8 cellular contexts compared by ENCODE assay signal in genomic region chr6:4776967-4777925, GRCh38. TPM values are rescaled to one million over a fixed set of nuclear protein-coding genes. Genes with fewer than 3 reads are reported as not detected.
DNase-seq lines count a peak whose midpoint lies in the region; ATAC-seq and TF ChIP-seq lines count a peak whose summit lies in the region.

No MANE protein-coding gene starts in this region.

- peak overlapping the region; percentile 85 for H3K4me2 ChIP-seq in fibroblast of lung (ENCODE audit: extremely low read depth, insufficient read depth, low read length)

- peaks cover 23% of the 10 kb centered on the region for H3K9me3 Mint-ChIP-seq in activated CD8-positive, alpha-beta T cell treated with anti-CD3 and anti-CD28 coated beads for 36 hours
- H3K9me3 Mint-ChIP-seq in osteocyte (ENCODE audit: unreplicated experiment) = peaks cover 12% of the 10 kb centered on the region

- intact Hi-C loops in activated CD8-positive, alpha-beta T cell treated with anti-CD3 and anti-CD28 coated beads for 36 hours (cut with micrococcal nuclease) = no loop called here

- CTCF ChIA-PET in activated CD8-positive, alpha-beta T cell treated with anti-CD3 and anti-CD28 coated beads for 36 hours (lab: Charles Lee) = interaction anchor here (1.3 to 1.8 kb wide), 3 partner anchors 13 to 25 kb away, joined by 3 to 11 read pairs (median 6); no protein-coding TSS in a partner anchor

- H4K20me1 ChIP-seq in fibroblast of lung (ENCODE audit: control insufficient read depth, extremely low read depth, insufficient read depth, low read length) = no peaks in the 10 kb centered on the region

- H3K27me3 Mint-ChIP-seq in activated CD8-positive, alpha-beta T cell treated with anti-CD3 and anti-CD28 coated beads for 36 hours = no peaks in the 10 kb centered on the region
- H3K27me3 Mint-ChIP-seq in osteocyte (ENCODE audit: unreplicated experiment) = peaks cover 18% of the 10 kb centered on the region

- no peak overlapping the region for H3K9ac ChIP-seq in fibroblast of lung (ENCODE audit: insufficient read depth, low read length)

- H3K36me3 ChIP-seq in fibroblast of lung (ENCODE audit: control insufficient read depth, insufficient read depth, low read length) = no peaks in the 10 kb centered on the region

- no peaks in the 10 kb centered on the region for H3K9me3 ChIP-seq in fibroblast of lung (ENCODE audit: control insufficient read depth, insufficient read depth, low read depth, low read length)

- peaks cover 5% of the 10 kb centered on the region for H3K27me3 ChIP-seq in fibroblast of lung (ENCODE audit: control insufficient read depth, insufficient read depth, low read length)

- POLR2A ChIA-PET in activated CD8-positive, alpha-beta T cell treated with anti-CD3 and anti-CD28 coated beads for 36 hours (lab: Charles Lee) = interaction anchor here (0.6 to 2.3 kb wide), 6 partner anchors 9 to 141 kb away, joined by 3 to 13 read pairs (median 7); no protein-coding TSS in a partner anchor

- no peak for TF ChIP-seq CTCF in activated CD8-positive, alpha-beta T cell treated with anti-CD3 and anti-CD28 coated beads for 36 hours (IDR thresholded peaks at IDR 0.05)
- no peak for TF ChIP-seq CTCF in fibroblast of lung (conservative IDR thresholded peaks at IDR 0.05 in 1 of 2, IDR thresholded peaks at IDR 0.05 in 1 of 2; ENCODE audit: low read depth in 1 of 2, low read length in 2 of 2)
- no peak for TF ChIP-seq CTCF in osteocyte (IDR thresholded peaks at IDR 0.05)

- H3K27ac Mint-ChIP-seq in activated CD8-positive, alpha-beta T cell treated with anti-CD3 and anti-CD28 coated beads for 36 hours = peak overlapping the region; percentile 94
- H3K27ac Mint-ChIP-seq in osteocyte (ENCODE audit: unreplicated experiment) = peak overlapping the region; percentile 74

- peak overlapping the region; percentile 80 for H3K4me3 Mint-ChIP-seq in activated CD8-positive, alpha-beta T cell treated with anti-CD3 and anti-CD28 coated beads for 36 hours
- H3K4me3 Mint-ChIP-seq in osteocyte (ENCODE audit: unreplicated experiment) = peak overlapping the region; percentile 83

- DNase-seq in NCI-H2227 (lab: John Stamatoyannopoulos, UW; ENCODE audit: unreplicated experiment) = peak; percentile 49
- no peak for DNase-seq in NCI-H2227 treated with DMSO at 0.1 percent for 48 hours (lab: John Stamatoyannopoulos, UW)
- peak; percentile 48 for DNase-seq in KG1 (lab: John Stamatoyannopoulos, UW)
- peak; percentile 57 for DNase-seq in activated CD8-positive, alpha-beta T cell treated with anti-CD3 and anti-CD28 coated beads for 36 hours
- peak; percentile 47 for DNase-seq in fibroblast of lung (ENCODE audit: low read depth in 2 of 2)
- DNase-seq in osteocyte (ENCODE audit: extremely low spot score, unreplicated experiment) = no peak
- DNase-seq in Ammon's horn (ENCODE audit: low spot score) = no peak

- H3K27ac ChIP-seq in fibroblast of lung (ENCODE audit: insufficient read depth, low read length) = no peak overlapping the region

- no peak for ATAC-seq in activated CD8-positive, alpha-beta T cell treated with anti-CD3 and anti-CD28 coated beads for 36 hours
- no peak for ATAC-seq in HG03159 (IDR thresholded peaks at IDR 0.05; ENCODE audit: unreplicated experiment)

- H3K4me3 ChIP-seq in fibroblast of lung (replicated peaks in 1 of 4; ENCODE audit: control extremely low read depth in 1 of 4, insufficient read depth in 1 of 4, low read depth in 3 of 4, low read length in 4 of 4) = peak overlapping the region; percentile 44 to 76 (median 70)

- peaks cover 48% of the 10 kb centered on the region for H3K79me2 ChIP-seq in fibroblast of lung (ENCODE audit: control insufficient read depth, insufficient read depth, low read length)

- H3K36me3 Mint-ChIP-seq in activated CD8-positive, alpha-beta T cell treated with anti-CD3 and anti-CD28 coated beads for 36 hours (ENCODE audit: low read depth) = peaks cover 22% of the 10 kb centered on the region
- H3K36me3 Mint-ChIP-seq in osteocyte (ENCODE audit: unreplicated experiment) = peaks cover 2% of the 10 kb centered on the region

- peaks cover 69% of the 10 kb centered on the region for H3K4me1 Mint-ChIP-seq in activated CD8-positive, alpha-beta T cell treated with anti-CD3 and anti-CD28 coated beads for 36 hours (ENCODE audit: low read depth)
- peaks cover 40% of the 10 kb centered on the region for H3K4me1 Mint-ChIP-seq in osteocyte (ENCODE audit: unreplicated experiment)

- H3K4me1 ChIP-seq in fibroblast of lung (ENCODE audit: control insufficient read depth, extremely low read depth, insufficient read depth, low read length) = peaks cover 6% of the 10 kb centered on the region

- H2AFZ ChIP-seq in fibroblast of lung (ENCODE audit: low read length) = peak overlapping the region; percentile 49

RNA-seq across cellular contexts. Expression of gene CDYL, which starts 1.0 kb away (rescaled TPM):
- 10 to 100 TPM; 31.1 to 31.2 TPM for total RNA-seq in activated CD8-positive, alpha-beta T cell treated with anti-CD3 and anti-CD28 coated beads for 36 hours
- 21.3 and 24.9 TPM in 2 replicates for total RNA-seq in fibroblast of lung
- 16.9 and 20.6 TPM in 2 replicates for polyA plus RNA-seq in fibroblast of lung
- polyA plus RNA-seq in fibroblast of lung (2012) = 13.9 and 15.0 TPM in 2 replicates
- 12.7 and 14.9 TPM in 2 replicates for polyA minus RNA-seq in fibroblast of lung (ENCODE audit: low replicate concordance)
- 39.8 and 40.4 TPM in 2 replicates for total RNA-seq in osteocyte

Comparison
In these comparisons a context has a peak if more than half of its experiments do, and no peak if none do; other contexts are left out.
1. DNase-seq: peak in NCI-H2227 (single experiment), KG1 (single experiment), activated CD8-positive, alpha-beta T cell treated with anti-CD3 and anti-CD28 coated beads for 36 hours (single experiment) and fibroblast of lung (2 of 2); none in NCI-H2227 treated with DMSO at 0.1 percent for 48 hours (single experiment), osteocyte (single experiment) and Ammon's horn (single experiment).